In genomic region chr7:139857791-139858190, GRCh38 we compare ENCODE assay signal across 33 cellular contexts.
"Had no signal": no experiment of that assay in that cellular context is flagged by ENCODE, and none has a peak within 500 bp of the region (broad histone marks: within the 10 kb centered on the region; RNA-seq: fewer than 3 reads in every experiment).

No MANE protein-coding gene starts in this region.

- H3K36me3 Mint-ChIP-seq: activated naive CD4-positive, alpha-beta T cell treated with anti-CD3 and anti-CD28 coated beads, Interleukin-2, amount 50 U/mL, for 24 hours; activated naive CD8-positive, alpha-beta T cell treated with anti-CD3 and anti-CD28 coated beads, Interleukin-2, amount 10 ng/mL, durations not matched to agents 7 days and 5 days had no signal

- DNase-seq: activated CD4-positive, alpha-beta T cell treated with anti-CD3 and anti-CD28 coated beads, Interleukin-2, amount 10 ng/mL, durations not matched to agents 7 days and 5 days; activated CD4-positive, alpha-beta T cell treated with anti-CD3 and anti-CD28 coated beads, Interleukin-2, amount 50 U/mL, for 48 hours; activated CD4-positive, CD25-positive, alpha-beta regulatory T cell; activated CD8-positive, alpha-beta T cell treated with anti-CD3 and anti-CD28 coated beads, Interleukin-2, amount 10 ng/mL, durations not matched to agents 7 days and 5 days; activated gamma-delta T cell; activated naive CD4-positive, alpha-beta T cell treated with Interleukin-2 at 50 U/mL for 16 hours; activated naive CD8-positive, alpha-beta T cell treated with anti-CD3 and anti-CD28 coated beads, Interleukin-2, amount 10 ng/mL, durations not matched to agents 7 days and 5 days; activated T-cell treated with anti-CD3 and anti-CD28 coated beads, Interleukin-2, amount 50 U/mL, for 24 hours; body of pancreas; Kasumi-1; KBM-7; MG63; NCI-H1048; NCI-H1105 treated with DMSO at 0.1 percent for 48 hours; NCI-H1436 treated with DMSO at 0.1 percent for 48 hours; NCI-H1694 treated with DMSO at 0.1 percent for 48 hours; NCI-H2029; NCI-H510A; NCI-H526; NCI-H748 treated with DMSO at 0.1 percent for 48 hours; NK-92 treated with Interleukin-12 subunit alpha and Interleukin-12 subunit beta, amount 100 ng/mL, for 24 hours; PC-9; SIG-M5; SW 1271; T-helper 1 cell; T-helper 9 cell had no signal

- H3K27ac ChIP-seq: body of pancreas, breast epithelium, PC-9, RWPE1, VCaP had no signal

- H3K27me3 ChIP-seq: body of pancreas, breast epithelium, MG63 had no signal

- H3K9me3 Mint-ChIP-seq: activated naive CD4-positive, alpha-beta T cell treated with anti-CD3 and anti-CD28 coated beads, Interleukin-2, amount 50 U/mL, for 24 hours; activated naive CD8-positive, alpha-beta T cell treated with anti-CD3 and anti-CD28 coated beads, Interleukin-2, amount 10 ng/mL, durations not matched to agents 7 days and 5 days; activated T-cell treated with anti-CD3 and anti-CD28 coated beads, Interleukin-2, amount 50 U/mL, for 24 hours; activated T-helper 2 cell treated with anti-CD3 and anti-CD28 coated beads, Interferon-gamma antibody, Interleukin-2, Interleukin-4, amounts not matched to agents 10 μg/mL and 5 μg/mL and 100 μg/mL, durations not matched to agents 14 hours and 24 hours and 36 hours had no signal

- H3K27ac Mint-ChIP-seq: activated CD4-positive, alpha-beta T cell treated with anti-CD3 and anti-CD28 coated beads, Interleukin-2, amount 10 ng/mL, durations not matched to agents 7 days and 5 days; activated CD8-positive, alpha-beta T cell treated with anti-CD3 and anti-CD28 coated beads, Interleukin-2, amount 10 ng/mL, durations not matched to agents 7 days and 5 days; activated naive CD4-positive, alpha-beta T cell treated with anti-CD3 and anti-CD28 coated beads, Interleukin-2, amount 50 U/mL, for 24 hours; activated naive CD8-positive, alpha-beta T cell treated with anti-CD3 and anti-CD28 coated beads, Interleukin-2, amount 10 ng/mL, durations not matched to agents 7 days and 5 days; activated T-cell treated with anti-CD3 and anti-CD28 coated beads, Interleukin-2, amount 50 U/mL, for 24 hours; activated T-helper 2 cell treated with anti-CD3 and anti-CD28 coated beads, Interferon-gamma antibody, Interleukin-2, Interleukin-4, amounts not matched to agents 10 μg/mL and 5 μg/mL and 100 μg/mL, durations not matched to agents 14 hours and 24 hours and 36 hours had no signal

- H3K4me3 ChIP-seq: body of pancreas, breast epithelium, MG63, PC-9 had no signal

- H3K9me3 ChIP-seq: body of pancreas, breast epithelium, MG63 had no signal

- ATAC-seq: activated CD8-positive, alpha-beta T cell treated with anti-CD3 and anti-CD28 coated beads, Interleukin-2, amount 10 ng/mL, durations not matched to agents 7 days and 5 days; body of pancreas; Right ventricle myocardium inferior; SK-N-SH treated with all-trans-retinoic acid at 6 μM for 48 hours had no signal

- H3K36me3 ChIP-seq: breast epithelium, MG63 had no signal

- H3K4me1 ChIP-seq: body of pancreas, breast epithelium had no signal

- H3K27me3 Mint-ChIP-seq: activated naive CD4-positive, alpha-beta T cell treated with anti-CD3 and anti-CD28 coated beads, Interleukin-2, amount 50 U/mL, for 24 hours; activated naive CD8-positive, alpha-beta T cell treated with anti-CD3 and anti-CD28 coated beads, Interleukin-2, amount 10 ng/mL, durations not matched to agents 7 days and 5 days had no signal

- H3K4me3 Mint-ChIP-seq: activated CD4-positive, alpha-beta T cell treated with anti-CD3 and anti-CD28 coated beads, Interleukin-2, amount 10 ng/mL, durations not matched to agents 7 days and 5 days; activated CD8-positive, alpha-beta T cell treated with anti-CD3 and anti-CD28 coated beads, Interleukin-2, amount 10 ng/mL, durations not matched to agents 7 days and 5 days; activated naive CD4-positive, alpha-beta T cell treated with anti-CD3 and anti-CD28 coated beads, Interleukin-2, amount 50 U/mL, for 24 hours; activated naive CD8-positive, alpha-beta T cell treated with anti-CD3 and anti-CD28 coated beads, Interleukin-2, amount 10 ng/mL, durations not matched to agents 7 days and 5 days; activated T-cell treated with anti-CD3 and anti-CD28 coated beads, Interleukin-2, amount 50 U/mL, for 24 hours had no signal
